Comparison of ENCODE assay signal across 29 cellular contexts in genomic region chr15:87566236-87566635, GRCh38.
"Had no signal": no experiment of that assay in that cellular context is flagged by ENCODE, and none has a peak within 500 bp of the region (broad histone marks: within the 10 kb centered on the region; RNA-seq: fewer than 3 reads in every experiment).

No MANE protein-coding gene starts in this region.

- H3K4me3 ChIP-seq: PC-9, SJSA1 had no signal

- ATAC-seq: Panc1, SK-N-SH treated with all-trans-retinoic acid at 6 μM for 48 hours, T-cell had no signal

- H3K36me3 ChIP-seq: SJSA1 had no signal

- H3K9ac ChIP-seq: KMS-11 had no signal

- H3K27me3 ChIP-seq: SJSA1 had no signal

- H3K9me3 ChIP-seq: SJSA1 had no signal

- H3K27ac ChIP-seq: KMS-11, PC-9, SJSA1 had no signal

- H3K4me2 ChIP-seq: KMS-11, PC-9 had no signal

- H2AFZ ChIP-seq: PC-9 had no signal

- DNase-seq: Karpas-422, MM.1S, MV-4-11, NCI-H1092, NCI-H1105, NCI-H1417 treated with DMSO at 0.1 percent for 48 hours, NCI-H1436 treated with DMSO at 0.1 percent for 48 hours, NCI-H1694 treated with DMSO at 0.1 percent for 48 hours, NCI-H187 treated with DMSO at 0.1 percent for 48 hours, NCI-H2029, NCI-H2081, NCI-H2171, NCI-H226, NCI-H446 treated with DMSO at 0.1 percent for 48 hours, NCI-H510A, NCI-H524, NCI-H526, NCI-H69, NCI-H748 treated with DMSO at 0.1 percent for 48 hours, NCI-H82, PC-9, Right ventricle myocardium superior, RPMI8226, SHP77 treated with DMSO at 0.1 percent for 48 hours, T-cell had no signal
